In the genomic region with DNA sequence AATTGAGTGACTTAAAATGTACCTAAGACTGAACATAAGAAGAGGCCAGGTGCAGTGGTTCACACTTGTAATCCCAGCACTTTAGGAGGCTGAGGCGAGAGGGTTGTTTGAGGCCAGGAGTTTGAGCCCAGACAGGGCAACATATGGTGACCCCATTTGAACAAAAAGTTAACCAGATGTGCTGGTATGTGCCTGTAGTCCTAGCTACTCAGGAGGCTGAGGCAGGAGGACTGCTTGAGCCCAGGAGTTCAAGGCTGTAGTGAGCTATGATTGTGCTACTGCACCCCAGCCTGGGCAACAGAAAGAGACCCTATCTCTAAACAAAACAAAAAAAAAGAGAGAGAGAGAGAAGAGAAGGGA, we compare ENCODE assay signal across 1 cellular context.
TF ChIP-seq lines count a peak whose summit lies in the region.

No MANE protein-coding gene starts in this region.

TF ChIP-seq in endothelial cell of umbilical vein, 7 proteins besides CTCF, POLR2A, EP300 and RAD21 (continued from another document):
- TF ChIP-seq, protein P1, sequence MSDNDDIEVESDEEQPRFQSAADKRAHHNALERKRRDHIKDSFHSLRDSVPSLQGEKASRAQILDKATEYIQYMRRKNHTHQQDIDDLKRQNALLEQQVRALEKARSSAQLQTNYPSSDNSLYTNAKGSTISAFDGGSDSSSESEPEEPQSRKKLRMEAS (IDR thresholded peaks at IDR 0.05; ENCODE audit: insufficient read depth, insufficient read length): no peak
- TF ChIP-seq GATA2 (IDR thresholded peaks at IDR 0.05; ENCODE audit: insufficient read depth, insufficient read length, low read depth, low read length) (no peak), JUN (IDR thresholded peaks at IDR 0.05; ENCODE audit: borderline replicate concordance, insufficient read depth, insufficient read length, low read depth) (no peak)
TF ChIP-seq in endothelial cell of umbilical vein: peak in this region for 0.
